ENCODE assay signal across 1 cellular context in genomic region chr17:73279704-73280103, GRCh38.
TF ChIP-seq lines count a peak whose summit lies in the region.

No MANE protein-coding gene starts in this region.

TF ChIP-seq in WTC11, 78 proteins besides CTCF, POLR2A, EP300 and RAD21 (continued from another document):
- TF ChIP-seq FOXK1 (CRISPR knock-in tag; IDR thresholded peaks at IDR 0.05) (no peak), HMGA2 (CRISPR knock-in tag; IDR thresholded peaks at IDR 0.05) (no peak), TCF7 (CRISPR knock-in tag; IDR thresholded peaks at IDR 0.05; ENCODE audit: low read depth) (no peak)
